18 cellular contexts compared by ENCODE assay signal in genomic region chr14:98951521-98952152, GRCh38.
A peak's percentile ranks its signal among the peaks of the same experiment; 100 is the strongest.
DNase-seq lines count a peak whose midpoint lies in the region; ATAC-seq and TF ChIP-seq lines count a peak whose summit lies in the region.
"Had no signal": no experiment of that assay in that cellular context is flagged by ENCODE, and none has a peak within 500 bp of the region (broad histone marks: within the 10 kb centered on the region; RNA-seq: fewer than 3 reads in every experiment).

No MANE protein-coding gene starts in this region.

- ATAC-seq in activated naive CD8-positive, alpha-beta T cell treated with anti-CD3 and anti-CD28 coated beads, Interleukin-2, amount 50 U/mL, for 24 hours, result no peak
- ATAC-seq in HG03521 (IDR thresholded peaks at IDR 0.05; ENCODE audit: unreplicated experiment), result no peak
- ATAC-seq: GM12878 had no signal

- H2BK120ac ChIP-seq in H9 (ENCODE audit: low read depth, low read length, poor library complexity, severe bottlenecking), result no peak overlapping the region

- H2BK20ac ChIP-seq in H9 (ENCODE audit: low read depth, low read length, poor library complexity, severe bottlenecking), result no peak overlapping the region

- no peak for TF ChIP-seq EP300 in sigmoid colon (IDR thresholded peaks at IDR 0.05)

- H2BK12ac ChIP-seq in H9 (ENCODE audit: insufficient read length, low read depth, low read length), result no peak overlapping the region

- H2AFZ ChIP-seq in H9 (ENCODE audit: low read length), result no peak overlapping the region

- no peak overlapping the region for H3K27ac Mint-ChIP-seq in H9
- no peak overlapping the region for H3K27ac Mint-ChIP-seq in endodermal cell
- no peak overlapping the region for H3K27ac Mint-ChIP-seq in activated naive CD8-positive, alpha-beta T cell treated with anti-CD3 and anti-CD28 coated beads, Interleukin-2, amount 50 U/mL, for 24 hours

- H4K8ac ChIP-seq in H9 (replicated peaks; ENCODE audit: insufficient read length, low read depth, low read length), result no peak overlapping the region

- no peak overlapping the region for H4K91ac ChIP-seq in H9 (ENCODE audit: insufficient read length, low read depth, low read length)

- H3K36me3 ChIP-seq in HEK293 (ENCODE audit: control insufficient read depth in 2 of 2, insufficient read depth in 1 of 2, low read length in 2 of 2) (no peaks in the 10 kb centered on the region), endodermal cell (ENCODE audit: control insufficient read depth, insufficient read depth, low read length) (no peaks in the 10 kb centered on the region), sigmoid colon (no peaks in the 10 kb centered on the region)
- H3K36me3 ChIP-seq: BE2C, HAP-1 had no signal

- no peak overlapping the region for H3K4ac ChIP-seq in H9 (ENCODE audit: low read depth, low read length)

- H3K9me3 ChIP-seq in H9 (ENCODE audit: control insufficient read depth, low read depth, low read length), result no peaks in the 10 kb centered on the region
- no peaks in the 10 kb centered on the region for H3K9me3 ChIP-seq in HEK293 (ENCODE audit: control insufficient read depth, insufficient read depth, low read depth, low read length)
- H3K9me3 ChIP-seq in endodermal cell (ENCODE audit: control insufficient read depth, low read length), result no peaks in the 10 kb centered on the region
- no peaks in the 10 kb centered on the region for H3K9me3 ChIP-seq in sigmoid colon
- H3K9me3 ChIP-seq: BE2C, HAP-1 had no signal

- no peak overlapping the region for H2AK5ac ChIP-seq in H9 (ENCODE audit: insufficient read length, low read length)

- H3K4me1 Mint-ChIP-seq in H9, result peaks cover 15 to 21% of the 10 kb centered on the region in 2 experiments
- H3K4me1 Mint-ChIP-seq in endodermal cell, result peaks cover 17% of the 10 kb centered on the region
- peaks cover 25% of the 10 kb centered on the region for H3K4me1 Mint-ChIP-seq in activated naive CD8-positive, alpha-beta T cell treated with anti-CD3 and anti-CD28 coated beads, Interleukin-2, amount 50 U/mL, for 24 hours

- H3K14ac ChIP-seq in H9 (ENCODE audit: insufficient read depth, low read length), result no peak overlapping the region

- POLR2A ChIA-PET in HEK293 (lab: Yijun Ruan, JAX), result interaction anchor here (0.6 kb wide), 2 partner anchors 77 to 1404 kb away, joined by 4 read pairs; no protein-coding TSS in a partner anchor

- peak; percentile 0 for DNase-seq in H9
- DNase-seq in endodermal cell, result peak; percentile 13
- peak; percentile 37 for DNase-seq in sigmoid colon
- no peak for DNase-seq in activated naive CD8-positive, alpha-beta T cell treated with anti-CD3 and anti-CD28 coated beads, Interleukin-2, amount 50 U/mL, for 24 hours
- no peak for DNase-seq in HUDEP-2 (lab: John Stamatoyannopoulos, UW; ENCODE audit: unreplicated experiment in 76 of 76)
- DNase-seq: ACHN; BE2C; CD4-positive, CD25-positive, alpha-beta regulatory T cell; CD8-positive, alpha-beta memory T cell; COR-L47; DMS 273 treated with DMSO at 0.1 percent for 48 hours; DMS53; DND-41; EL had no signal

- H3K4me3 ChIP-seq in HEK293 (ENCODE audit: low read depth, low read length), result no peak overlapping the region
- H3K4me3 ChIP-seq in endodermal cell (ENCODE audit: low read length), result no peak overlapping the region
- no peak overlapping the region for H3K4me3 ChIP-seq in sigmoid colon
- H3K4me3 ChIP-seq: GM12878, HAP-1 had no signal

- H3K23me2 ChIP-seq in H9 (ENCODE audit: insufficient read length, low read depth, low read length, poor library complexity, severe bottlenecking), result no peaks in the 10 kb centered on the region

- intact Hi-C loops in sigmoid colon (cut with DNase I), result no loop called here

- CTCF ChIA-PET in HEK293 (lab: Yijun Ruan, JAX), result no interaction called here

- WGBS in H9 (ENCODE audit: extremely low coverage, insufficient read length, low lambda C conversion rate), result no CpG with 5 or more reads among the region's 8 CpGs
- 93 to 100% methylated on average over 6 to 8 of the region's 8 CpGs for WGBS in endodermal cell (ENCODE audit: insufficient coverage in 1 of 2, insufficient read length in 1 of 2), 2 experiments
- 93% methylated on average over 8 of the region's 8 CpGs for WGBS in sigmoid colon, 2 donors

- H3T11ph ChIP-seq in H9 (ENCODE audit: low read length), result no peak overlapping the region

- no peaks in the 10 kb centered on the region for H4K20me1 ChIP-seq in H9 (ENCODE audit: control insufficient read depth, insufficient read depth, insufficient read length)

- no peaks in the 10 kb centered on the region for H3K36me3 Mint-ChIP-seq in H9 (ENCODE audit: insufficient read depth in 1 of 3, low read depth in 3 of 3)
- H3K36me3 Mint-ChIP-seq in endodermal cell (ENCODE audit: low read depth), result no peaks in the 10 kb centered on the region
- no peaks in the 10 kb centered on the region for H3K36me3 Mint-ChIP-seq in activated naive CD8-positive, alpha-beta T cell treated with anti-CD3 and anti-CD28 coated beads, Interleukin-2, amount 50 U/mL, for 24 hours (ENCODE audit: low read depth)

- H3K79me2 ChIP-seq in H9 (ENCODE audit: insufficient read depth, low read length), result no peaks in the 10 kb centered on the region

- TF ChIP-seq CTCF in H9 (conservative IDR thresholded peaks at IDR 0.05) (no peak), HEK293 (tag by site-specific recombination; IDR thresholded peaks at IDR 0.05) (no peak), endodermal cell (conservative IDR thresholded peaks at IDR 0.05) (no peak), sigmoid colon (IDR thresholded peaks at IDR 0.05) (no peak)

- no peaks in the 10 kb centered on the region for H3K79me1 ChIP-seq in H9 (ENCODE audit: insufficient read depth, low read depth, low read length, poor library complexity, severe bottlenecking)

- H3K4me2 ChIP-seq in H9 (ENCODE audit: insufficient read depth, insufficient read length, low read length), result no peak overlapping the region

- H3K9me3 Mint-ChIP-seq in H9 (0 out of 5 replicates have a peak, but pooled peaks cover 0 to 2% of the 10 kb centered on the region in 2 experiments), endodermal cell (peaks cover 21% of the 10 kb centered on the region)
- H3K9me3 Mint-ChIP-seq in activated naive CD8-positive, alpha-beta T cell treated with anti-CD3 and anti-CD28 coated beads, Interleukin-2, amount 50 U/mL, for 24 hours, result no peaks in the 10 kb centered on the region
- H3K9me3 Mint-ChIP-seq: CD8-positive, alpha-beta memory T cell had no signal

- H3K27ac ChIP-seq in H9 (ENCODE audit: insufficient read length, low read depth, low read length) (no peak overlapping the region), HEK293 (ENCODE audit: extremely low read depth, low read depth, low read length) (no peak overlapping the region), endodermal cell (ENCODE audit: low read depth, low read length) (no peak overlapping the region), sigmoid colon (no peak overlapping the region)

- no peaks in the 10 kb centered on the region; the same call in 1 of the 2 replicates for H3K27me3 ChIP-seq in H9 (ENCODE audit: insufficient read depth, low read length)
- no peaks in the 10 kb centered on the region for H3K27me3 ChIP-seq in endodermal cell (ENCODE audit: control insufficient read depth, insufficient read depth, low read length, poor library complexity, severe bottlenecking)
- H3K27me3 ChIP-seq in sigmoid colon, result no peaks in the 10 kb centered on the region
- H3K27me3 ChIP-seq: BE2C had no signal

- H3K18ac ChIP-seq in H9 (ENCODE audit: insufficient read length, low read depth, low read length), result no peak overlapping the region

- TF ChIP-seq POLR2A in sigmoid colon (IDR thresholded peaks at IDR 0.05), result no peak

- H4K5ac ChIP-seq in H9 (ENCODE audit: insufficient read length, low read depth, low read length), result no peak overlapping the region

- H3K4me3 Mint-ChIP-seq in H9 (no peak overlapping the region), endodermal cell (no peak overlapping the region)
- H3K4me3 Mint-ChIP-seq in activated naive CD8-positive, alpha-beta T cell treated with anti-CD3 and anti-CD28 coated beads, Interleukin-2, amount 50 U/mL, for 24 hours, result no peak overlapping the region
- H3K4me3 Mint-ChIP-seq: CD4-positive, CD25-positive, alpha-beta regulatory T cell; CD8-positive, alpha-beta memory T cell had no signal

- no peak overlapping the region for H3K23ac ChIP-seq in H9 (ENCODE audit: insufficient read length, low read depth, low read length)

- H2BK5ac ChIP-seq in H9 (ENCODE audit: insufficient read length, low read length), result no peak overlapping the region

- H3K9ac ChIP-seq in H9 (ENCODE audit: extremely low read depth, insufficient read length, low read length) (no peak overlapping the region), endodermal cell (ENCODE audit: extremely low read depth, low read length, poor library complexity, severe bottlenecking) (no peak overlapping the region)

- H3K4me1 ChIP-seq in H9 (ENCODE audit: insufficient read depth, low read length) (peaks cover 3% of the 10 kb centered on the region; the same call in 1 of the 2 replicates), HEK293 (ENCODE audit: control insufficient read depth, insufficient read depth, low read length) (no peaks in the 10 kb centered on the region), endodermal cell (ENCODE audit: control insufficient read depth, insufficient read depth, low read length) (peaks cover 2% of the 10 kb centered on the region), sigmoid colon (peaks cover 0 to 8% (median 5%) of the 10 kb centered on the region in 4 donors)
- H3K4me1 ChIP-seq: BE2C, HAP-1 had no signal

- no peaks in the 10 kb centered on the region for H3K27me3 Mint-ChIP-seq in H9 (ENCODE audit: low read depth)
- peaks cover 46% of the 10 kb centered on the region for H3K27me3 Mint-ChIP-seq in endodermal cell (ENCODE audit: insufficient read depth)
- no peaks in the 10 kb centered on the region for H3K27me3 Mint-ChIP-seq in activated naive CD8-positive, alpha-beta T cell treated with anti-CD3 and anti-CD28 coated beads, Interleukin-2, amount 50 U/mL, for 24 hours
- H3K27me3 Mint-ChIP-seq: CD4-positive, CD25-positive, alpha-beta regulatory T cell had no signal

- no peak overlapping the region for H3K56ac ChIP-seq in H9 (ENCODE audit: insufficient read length, low read depth, low read length)

- H2BK15ac ChIP-seq in H9 (ENCODE audit: low read depth, low read length), result no peak overlapping the region

Comparison
In these comparisons a context has a peak if more than half of its experiments do, and no peak if none do; other contexts are left out.
1. DNase-seq: peak in H9 (single experiment), endodermal cell (single experiment) and sigmoid colon (single experiment); none in activated naive CD8-positive, alpha-beta T cell treated with anti-CD3 and anti-CD28 coated beads, Interleukin-2, amount 50 U/mL, for 24 hours (single experiment) and HUDEP-2 (0 of 76).